8 cellular contexts compared by ENCODE assay signal in genomic region chr11:40293655-40294342, GRCh38.
DNase-seq lines count a peak whose midpoint lies in the region; ATAC-seq and TF ChIP-seq lines count a peak whose summit lies in the region.

No MANE protein-coding gene starts in this region.

- no peaks in the 10 kb centered on the region for H3K36me3 ChIP-seq in SU-DHL-6 (ENCODE audit: low read length)

- H3K9ac ChIP-seq in SU-DHL-6 (ENCODE audit: low read length): no peak overlapping the region

- no peaks in the 10 kb centered on the region for H4K20me1 ChIP-seq in SU-DHL-6 (ENCODE audit: low read depth, low read length)

- peak; percentile 31 for DNase-seq in A172 (ENCODE audit: low spot score)
- peak; percentile 70 for DNase-seq in GM12865 (ENCODE audit: low read depth)
- DNase-seq in MV-4-11 (lab: John Stamatoyannopoulos, UW): peak; percentile 59
- DNase-seq in dermis microvascular lymphatic vessel endothelial cell (ENCODE audit: low read depth in 2 of 2): peak; percentile 56 to 68
- peak; percentile 65 for DNase-seq in left lobe of liver (ENCODE audit: low spot score)
- peak; percentile 13 to 22 for DNase-seq in stimulated activated CD4-positive, alpha-beta T cell treated with anti-CD3 and anti-CD28 coated beads, Interleukin-4, amount 100 ng/mL, for 48 hours (ENCODE audit: low read depth in 2 of 2)

- no peaks in the 10 kb centered on the region for H3K9me2 ChIP-seq in SU-DHL-6 (replicated peaks; ENCODE audit: insufficient read depth, low read length)

- H3F3A ChIP-seq in SU-DHL-6 (ENCODE audit: insufficient read depth): no peaks in the 10 kb centered on the region

- no peak overlapping the region for H3K27ac ChIP-seq in SU-DHL-6 (ENCODE audit: low read depth, low read length)

- H2AFZ ChIP-seq in SU-DHL-6 (ENCODE audit: low read depth, low read length, severe bottlenecking): no peak overlapping the region

- no peaks in the 10 kb centered on the region for H3K9me3 ChIP-seq in SU-DHL-6 (ENCODE audit: insufficient read depth, low read length)

- no peaks in the 10 kb centered on the region for H3K27me3 ChIP-seq in SU-DHL-6 (ENCODE audit: low read length)

- H3K4me2 ChIP-seq in SU-DHL-6 (ENCODE audit: low read depth, low read length, poor library complexity, severe bottlenecking): no peak overlapping the region

- no peaks in the 10 kb centered on the region for H3K79me2 ChIP-seq in SU-DHL-6 (ENCODE audit: insufficient read depth, low read length)

- peak; percentile 89 for TF ChIP-seq CTCF in GM12865 (IDR thresholded peaks at IDR 0.05; ENCODE audit: insufficient read depth, low read depth, low read length, missing control alignments)
- peak; percentile 76 for TF ChIP-seq CTCF in SU-DHL-6 (IDR thresholded peaks at IDR 0.05; ENCODE audit: insufficient read depth, low read length, poor library complexity, severe bottlenecking)

- ATAC-seq in HG02571 (IDR thresholded peaks at IDR 0.05; ENCODE audit: unreplicated experiment) (peak; percentile 95), left lobe of liver (peak; percentile 99)

- peak overlapping the region; percentile 39 for H3K4me3 ChIP-seq in GM12865 (ENCODE audit: low read depth, low read length)
- H3K4me3 ChIP-seq in SU-DHL-6 (ENCODE audit: insufficient read depth, low read length, poor library complexity, severe bottlenecking): no peak overlapping the region

Comparison
In these comparisons a context has a peak if more than half of its experiments do, and no peak if none do; other contexts are left out.
1. DNase-seq: peak in every context shown above with its lines; median percentile 70 in GM12865; 65 in left lobe of liver; 62 in dermis microvascular lymphatic vessel endothelial cell; 59 in MV-4-11; 31 in A172; 18 in stimulated activated CD4-positive, alpha-beta T cell treated with anti-CD3 and anti-CD28 coated beads, Interleukin-4, amount 100 ng/mL, for 48 hours.